ENCODE assay signal across 16 cellular contexts in the genomic region with DNA sequence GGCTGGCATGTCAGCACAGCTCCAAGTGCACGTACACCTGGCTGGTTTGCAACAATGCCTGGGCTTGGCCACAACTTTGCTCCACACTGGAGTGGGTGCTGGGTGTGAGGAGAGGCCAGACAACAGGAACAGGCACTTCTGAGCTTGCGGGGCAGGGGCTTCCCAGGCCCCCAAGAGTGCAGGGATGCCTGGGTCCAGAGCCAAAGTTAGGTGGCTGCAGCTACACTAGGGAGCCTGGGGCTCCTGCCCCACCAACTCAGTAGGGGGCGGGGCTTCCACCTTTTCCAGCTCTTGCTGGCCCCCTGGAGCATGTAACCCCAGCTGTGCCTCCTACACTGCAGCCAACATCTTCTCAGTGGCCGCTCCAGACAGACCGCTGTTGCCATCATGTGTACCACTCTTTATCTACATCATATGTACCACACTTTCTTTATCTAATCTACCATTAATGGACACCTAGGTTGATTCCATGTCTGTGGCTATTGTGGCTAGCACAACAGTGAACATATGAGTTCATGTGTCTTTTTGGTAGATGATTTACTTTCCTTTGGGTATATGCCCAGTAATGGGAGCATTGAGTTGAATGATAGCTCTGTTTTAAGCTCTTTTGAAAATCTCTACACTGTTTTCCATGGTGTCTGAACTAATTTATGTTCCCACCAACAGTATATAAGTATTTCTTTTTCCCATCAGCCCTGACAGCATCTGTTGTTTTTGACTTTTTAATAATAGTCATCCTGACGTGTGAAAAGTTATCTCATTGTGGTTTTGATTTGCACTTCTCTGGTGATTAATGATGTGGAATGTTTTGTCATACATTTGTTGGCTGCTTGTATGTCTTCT.
DNase-seq lines count a peak whose midpoint lies in the region; ATAC-seq, FAIRE-seq and TF ChIP-seq lines count a peak whose summit lies in the region.
"Had no signal": no experiment of that assay in that cellular context is flagged by ENCODE, and none has a peak within 500 bp of the region (broad histone marks: within the 10 kb centered on the region; RNA-seq: fewer than 3 reads in every experiment).

No MANE protein-coding gene starts in this region.

- H3K4me1 ChIP-seq in right cardiac atrium (ENCODE audit: control insufficient read depth, insufficient read depth, low read length), result no peaks in the 10 kb centered on the region
- H3K4me1 ChIP-seq: ascending aorta, Caco-2, pancreas had no signal

- H3K4me3 ChIP-seq in right cardiac atrium (ENCODE audit: low read length), result no peak overlapping the region
- no peak overlapping the region for H3K4me3 ChIP-seq in fibroblast of mammary gland (ENCODE audit: control insufficient read depth, low read depth, low read length)
- H3K4me3 ChIP-seq: ascending aorta, pancreas had no signal

- no peaks in the 10 kb centered on the region for H3K36me3 Mint-ChIP-seq in activated naive CD8-positive, alpha-beta T cell treated with anti-CD3 and anti-CD28 coated beads for 36 hours
- H3K36me3 Mint-ChIP-seq: mesothelial cell of epicardium had no signal

- H3K4me3 Mint-ChIP-seq in activated naive CD8-positive, alpha-beta T cell treated with anti-CD3 and anti-CD28 coated beads for 36 hours, result no peak overlapping the region
- H3K4me3 Mint-ChIP-seq: activated T-cell treated with anti-CD3 and anti-CD28 coated beads, Interleukin-2, amount 50 U/mL, for 24 hours; mesothelial cell of epicardium had no signal

- ATAC-seq in right cardiac atrium (no peak), left cardiac atrium (no peak)
- ATAC-seq: pancreas had no signal

- peak in 2 of 3 donors; percentile 16 to 43 for DNase-seq in right cardiac atrium
- DNase-seq in left cardiac atrium, result no peak
- DNase-seq in NCI-H446 (lab: John Stamatoyannopoulos, UW), result peak; percentile 58 to 82
- DNase-seq in fibroblast of mammary gland (ENCODE audit: low read depth), result peak; percentile 18
- DNase-seq in stimulated activated CD4-positive, alpha-beta T cell treated with anti-CD3 and anti-CD28 coated beads, Interleukin-2, amount 100 ng/mL, for 24 hours, result no peak
- DNase-seq in activated naive CD8-positive, alpha-beta T cell treated with anti-CD3 and anti-CD28 coated beads for 36 hours, result no peak
- no peak for DNase-seq in amygdala (lab: John Stamatoyannopoulos, UW)
- DNase-seq in GM12892 (ENCODE audit: insufficient read length), result no peak
- DNase-seq: activated T-cell treated with anti-CD3 and anti-CD28 coated beads, Interleukin-2, amount 50 U/mL, for 24 hours; H7; NCI-H187 treated with DMSO at 0.1 percent for 48 hours; SK-N-SH had no signal

- H3K27ac Mint-ChIP-seq in activated naive CD8-positive, alpha-beta T cell treated with anti-CD3 and anti-CD28 coated beads for 36 hours, result no peak overlapping the region
- H3K27ac Mint-ChIP-seq: activated T-cell treated with anti-CD3 and anti-CD28 coated beads, Interleukin-2, amount 50 U/mL, for 24 hours; mesothelial cell of epicardium had no signal

- TF ChIP-seq POLR2A in GM12892 (IDR thresholded peaks at IDR 0.05; ENCODE audit: low read depth, low read length), result no peak

- no peak for TF ChIP-seq CTCF in fibroblast of mammary gland (conservative IDR thresholded peaks at IDR 0.05; ENCODE audit: control insufficient read depth, insufficient read depth, low read depth, low read length)

- H3K27me3 ChIP-seq in right cardiac atrium (ENCODE audit: control insufficient read depth, insufficient read depth), result no peaks in the 10 kb centered on the region
- H3K27me3 ChIP-seq: ascending aorta, pancreas had no signal

- intact Hi-C loops in right cardiac atrium (cut with DNase I) (no loop called here), left cardiac atrium (cut with DNase I) (no loop called here)

- WGBS in right cardiac atrium, result 72% methylated on average over 6 of the region's 6 CpGs

- H3K27ac ChIP-seq in right cardiac atrium (ENCODE audit: low read length), result no peak overlapping the region
- H3K27ac ChIP-seq: ascending aorta, pancreas had no signal

- H3K27me3 Mint-ChIP-seq in activated naive CD8-positive, alpha-beta T cell treated with anti-CD3 and anti-CD28 coated beads for 36 hours, result no peaks in the 10 kb centered on the region
- H3K27me3 Mint-ChIP-seq: activated T-cell treated with anti-CD3 and anti-CD28 coated beads, Interleukin-2, amount 50 U/mL, for 24 hours had no signal

- no peaks in the 10 kb centered on the region for H3K4me1 Mint-ChIP-seq in activated naive CD8-positive, alpha-beta T cell treated with anti-CD3 and anti-CD28 coated beads for 36 hours

- FAIRE-seq in GM12892 (lab: Jason Lieb, UNC), result no peak
- FAIRE-seq: pancreas had no signal

- H3K9me3 ChIP-seq in right cardiac atrium (ENCODE audit: control insufficient read depth, low read length), result no peaks in the 10 kb centered on the region
- H3K9me3 ChIP-seq: ascending aorta, Caco-2, pancreas, SK-N-SH had no signal

- peaks cover 1% of the 10 kb centered on the region for H3K9me3 Mint-ChIP-seq in activated naive CD8-positive, alpha-beta T cell treated with anti-CD3 and anti-CD28 coated beads for 36 hours

Comparison
In these comparisons a context has a peak if more than half of its experiments do, and no peak if none do; other contexts are left out.
1. DNase-seq: peak in right cardiac atrium (2 of 3), NCI-H446 (2 of 2) and fibroblast of mammary gland (single experiment); none in left cardiac atrium (single experiment), stimulated activated CD4-positive, alpha-beta T cell treated with anti-CD3 and anti-CD28 coated beads, Interleukin-2, amount 100 ng/mL, for 24 hours (0 of 2), activated naive CD8-positive, alpha-beta T cell treated with anti-CD3 and anti-CD28 coated beads for 36 hours (single experiment), amygdala (0 of 56) and GM12892 (single experiment).